Comparison of ENCODE assay signal across 10 cellular contexts in the genomic region with DNA sequence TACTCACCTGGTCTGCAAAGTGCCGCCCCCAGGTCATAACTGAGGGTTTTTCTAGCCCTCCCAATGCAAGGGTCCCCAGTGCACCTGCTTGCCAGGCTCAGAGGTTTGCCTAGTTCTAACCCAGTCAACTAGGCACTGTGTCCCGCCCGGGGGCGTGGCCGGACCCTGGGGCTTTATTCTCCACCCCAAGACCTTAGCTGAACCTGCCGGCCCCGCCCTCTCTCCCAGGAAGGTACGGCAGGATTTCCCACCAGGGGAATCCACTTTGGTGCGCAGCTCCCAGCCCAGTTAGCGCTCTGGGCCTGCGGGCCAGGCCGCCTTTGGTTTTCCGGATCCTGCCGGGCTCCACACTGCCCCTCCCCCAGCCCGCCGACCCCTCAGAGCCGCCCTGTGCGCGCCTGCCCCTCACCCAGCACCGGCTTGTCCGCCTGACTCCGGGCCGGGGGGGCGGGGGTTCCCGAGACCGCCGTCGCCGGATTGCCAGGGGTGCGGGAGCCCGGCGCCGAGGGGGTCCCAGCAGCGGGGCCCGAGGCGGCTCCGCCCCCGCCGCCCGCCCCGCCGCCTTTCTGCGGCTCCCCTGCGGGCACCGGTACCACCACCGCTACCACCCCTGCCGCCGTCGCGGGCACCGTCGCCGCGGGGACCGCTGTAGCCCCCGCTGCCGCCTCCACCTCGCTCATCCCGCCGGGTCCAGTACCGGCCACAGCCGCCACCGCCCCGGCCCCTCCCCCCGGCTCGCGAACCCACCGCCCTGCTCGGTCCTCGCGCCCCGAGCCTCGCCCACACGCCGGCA. TPM values are rescaled to one million over a fixed set of nuclear protein-coding genes. Genes with fewer than 3 reads are reported as not detected.
A peak's percentile ranks its signal among the peaks of the same experiment; 100 is the strongest.
DNase-seq lines count a peak whose midpoint lies in the region; ATAC-seq, FAIRE-seq and TF ChIP-seq lines count a peak whose summit lies in the region.
"Had no signal": no experiment of that assay in that cellular context is flagged by ENCODE, and none has a peak within 500 bp of the region (broad histone marks: within the 10 kb centered on the region; RNA-seq: fewer than 3 reads in every experiment).

No MANE protein-coding gene starts in this region.

- H2AFZ ChIP-seq in mammary epithelial cell (ENCODE audit: low read depth, low read length) = peak overlapping the region; percentile 76

- H3K4me1 ChIP-seq in A549 (peaks cover 22% of the 10 kb centered on the region; the same call in 2 of the 3 replicates), mammary epithelial cell (ENCODE audit: insufficient read depth, low read length) (peaks cover 5% of the 10 kb centered on the region), mesodermal cell (ENCODE audit: control insufficient read depth, insufficient read depth, low read length, poor library complexity, severe bottlenecking) (no peaks in the 10 kb centered on the region), uterus (peaks cover 0 to 27% of the 10 kb centered on the region in 2 donors)

- TF ChIP-seq EP300 in A549 (IDR thresholded peaks at IDR 0.05) = no peak

- FAIRE-seq in A549 (lab: Jason Lieb, UNC) = no peak

- H3K4me3 ChIP-seq in A549 (peak overlapping the region; percentile 48), mammary epithelial cell (replicated peaks in 1 of 3; ENCODE audit: insufficient read depth in 1 of 3, low read depth in 2 of 3, low read length in 3 of 3) (no peak overlapping the region), mesodermal cell (ENCODE audit: extremely low read depth, insufficient read depth, low read length, poor library complexity, severe bottlenecking) (peak overlapping the region; percentile 33), uterus (peak overlapping the region in 1 of 2 donors; percentile 19)
- H3K4me3 ChIP-seq: lung had no signal

- in situ Hi-C loops in mammary epithelial cell (cut with MboI; ENCODE audit: low sequenced_read_pairs in 2 of 2) = no loop called here
- in situ Hi-C loops in G401 (cut with HindIII; ENCODE audit: low sequenced_read_pairs) = no loop called here

- peak overlapping the region; percentile 100 for H3K4me2 ChIP-seq in A549
- peak overlapping the region; percentile 87 for H3K4me2 ChIP-seq in mammary epithelial cell (ENCODE audit: insufficient read depth, low read depth, low read length)

- H4K20me1 ChIP-seq in mammary epithelial cell (ENCODE audit: insufficient read depth, low read length) = no peaks in the 10 kb centered on the region

- intact Hi-C loops in mammary epithelial cell (cut with micrococcal nuclease) (no loop called here), uterus (cut with DNase I; ENCODE audit: low total_unique reads) (loop anchor here (10.0 kb wide), 1 partner anchor 239 kb away; no protein-coding TSS in a partner anchor)

- H3K36me3 ChIP-seq in mammary epithelial cell (ENCODE audit: insufficient read depth, low read length) (no peaks in the 10 kb centered on the region), mesodermal cell (ENCODE audit: control insufficient read depth, insufficient read depth, low read length) (no peaks in the 10 kb centered on the region), uterus (no peaks in the 10 kb centered on the region)

- POLR2A ChIA-PET in A549 (lab: Yijun Ruan, JAX) = interaction anchor here (1.9 kb wide), 1 partner anchor 13 kb away, joined by 5 read pairs; a partner anchor contains a TSS

- 78% methylated on average over 14 of the region's 75 CpGs for WGBS in A549 (ENCODE audit: missing lambda C conversion rate)
- 21% methylated on average over 7 of the region's 75 CpGs for WGBS in mammary epithelial cell (ENCODE audit: low coverage, missing lambda C conversion rate)
- WGBS in mesodermal cell (ENCODE audit: insufficient coverage in 2 of 2), 2 experiments = 3 to 4% methylated on average over 41 to 61 of the region's 75 CpGs

- no peaks in the 10 kb centered on the region for H3K79me2 ChIP-seq in mammary epithelial cell (ENCODE audit: insufficient read depth, low read length)

- H3K9me3 ChIP-seq in A549 (no peaks in the 10 kb centered on the region), mammary epithelial cell (replicated peaks; ENCODE audit: insufficient read depth, low read length) (no peaks in the 10 kb centered on the region), mesodermal cell (ENCODE audit: control insufficient read depth, low read length) (no peaks in the 10 kb centered on the region), uterus (no peaks in the 10 kb centered on the region)

- no peak for TF ChIP-seq POLR2A in A549 (IDR thresholded peaks at IDR 0.05; ENCODE audit: low read length)
- no peak for TF ChIP-seq POLR2A in uterus (IDR thresholded peaks at IDR 0.05)

- CTCF ChIA-PET in A549 (lab: Yijun Ruan, JAX) (interaction anchor here (1.5 to 6.3 kb wide), 4 partner anchors 9 to 249 kb away, joined by 4 to 97 read pairs (median 4); a partner anchor contains a TSS), mammary epithelial cell (lab: Charles Lee; ENCODE audit: low non-redundant PET) (no interaction called here)

- H3K27me3 ChIP-seq in mammary epithelial cell (ENCODE audit: insufficient read depth, low read length) = no peaks in the 10 kb centered on the region
- peaks cover 0 to 6% of the 10 kb centered on the region in 2 donors for H3K27me3 ChIP-seq in uterus

- dilution Hi-C loops in mammary epithelial cell (cut with HindIII; ENCODE audit: low sequenced_read_pairs) = no loop called here

- TF ChIP-seq CTCF in A549 (IDR thresholded peaks at IDR 0.05) (no peak), mammary epithelial cell (conservative IDR thresholded peaks at IDR 0.05 in 1 of 2, IDR thresholded peaks at IDR 0.05 in 1 of 2; ENCODE audit: extremely low read depth in 1 of 2, insufficient read depth in 1 of 2, low read depth in 1 of 2, low read length in 2 of 2) (no peak), uterus (IDR thresholded peaks at IDR 0.05) (no peak)

- DNase-seq in A549 (ENCODE audit: low read depth in 1 of 2, low spot score in 1 of 2) = no peak
- DNase-seq in HPDE6-E6E7 (ENCODE audit: extremely low spot score) = peak; percentile 56
- no peak for DNase-seq in mammary epithelial cell
- no peak for DNase-seq in NOMO-1 treated with DMSO at 0.1 percent for 48 hours (lab: John Stamatoyannopoulos, UW; ENCODE audit: unreplicated experiment)
- DNase-seq in HCEC 1CT = no peak
- no peak for DNase-seq in uterus
- no peak for DNase-seq in G401 (ENCODE audit: low spot score)

- ATAC-seq in A549 = no peak

- H3K27ac ChIP-seq in A549 (peak overlapping the region in 1 of 2 experiments; percentile 80; a peak in 4 of 6 replicates), mammary epithelial cell (ENCODE audit: insufficient read depth, low read depth, low read length) (no peak overlapping the region), mesodermal cell (ENCODE audit: low read depth, low read length, severe bottlenecking) (no peak overlapping the region), uterus (no peak overlapping the region)

- BruUV-seq in mammary epithelial cell (replicated peaks; lab: Mats Ljungman, UMichigan) = no TSS peak

- TF ChIP-seq RAD21 in A549 (conservative IDR thresholded peaks at IDR 0.05 in 1 of 2, IDR thresholded peaks at IDR 0.05 in 1 of 2) = no peak

- no peak overlapping the region for H3K9ac ChIP-seq in mammary epithelial cell (ENCODE audit: insufficient read depth, low read length)

RNA-seq across cellular contexts. Expression of a gene that starts 0.4 kb away (rescaled TPM):
- polyA plus RNA-seq in A549 (2011; rRNA removed) (0.61 and 0.98 TPM in 2 replicates), A549 (2017; fragmentation: RNase III; extraction: RNeasy Plus Mini Kit Qiagen cat#74134 plus additional on column Dnase treatment) (0.22 to 0.57 TPM (median 0.36 TPM) in 3 replicates), mammary epithelial cell (0.10 TPM)
- polyA plus RNA-seq in A549 (2012; cell fraction: cytosol; rRNA removed) = 0.65 and 0.70 TPM in 2 replicates
- polyA plus RNA-seq in A549 (2012; cell fraction: nucleus; rRNA removed) = 1.6 and 2.0 TPM in 2 replicates
- 0.74 and 1.1 TPM in 2 replicates for polyA minus RNA-seq in A549 (2011; rRNA and poly(A)+ RNA removed)
- total RNA-seq in mammary epithelial cell (under 1 TPM; 0.17 to 0.42 TPM), uterus (1 to 10 TPM in 2 of 4 donors, not detected in 2; 2.4 to 4.4 TPM)
- not detected for polyA minus RNA-seq in mammary epithelial cell
- polyA plus RNA-seq in mesodermal cell (2013, experiment 1 of 2) = 2.2 TPM
- polyA plus RNA-seq in mesodermal cell (2013, experiment 2 of 2) = 2.4 TPM
- total RNA-seq in G401 (2014; rRNA removed; shearing (Covaris generic)) = 20.5 and 20.9 TPM in 2 replicates
- total RNA-seq: GM12878 had no signal
- polyA plus RNA-seq: GM12878 had no signal

RNA-seq across cellular contexts. Expression of a gene that starts 12.5 kb away (rescaled TPM):
- 0.16 TPM in 2 replicates for polyA plus RNA-seq in A549 (2011; rRNA removed)
- 0.12 and 0.21 TPM in 2 replicates for polyA plus RNA-seq in A549 (2012; cell fraction: cytosol; rRNA removed)
- polyA plus RNA-seq in A549 (2012; cell fraction: nucleus; rRNA removed) = 0.38 and 0.55 TPM in 2 replicates
- polyA plus RNA-seq in A549 (2017; fragmentation: RNase III; extraction: RNeasy Plus Mini Kit Qiagen cat#74134 plus additional on column Dnase treatment) = 0.17 to 0.18 TPM (median 0.17 TPM) in 3 replicates
- polyA minus RNA-seq in A549 (2011; rRNA and poly(A)+ RNA removed) = 0.29 and 0.33 TPM in 2 replicates
- under 1 TPM in 1 of 2 donors, not detected in 1; 0.12 TPM for total RNA-seq in mammary epithelial cell
- 0.02 TPM for polyA plus RNA-seq in mammary epithelial cell
- 1.9 TPM for polyA minus RNA-seq in mammary epithelial cell
- polyA plus RNA-seq in mesodermal cell (2013, experiment 1 of 2) = 2.2 TPM
- polyA plus RNA-seq in mesodermal cell (2013, experiment 2 of 2) = 1.6 TPM
- total RNA-seq in uterus = 10 to 100 TPM in 2 of 4 donors, 1 to 10 TPM in 2; 1.8 to 25.9 (median 12.6) TPM
- total RNA-seq in G401 (2014; rRNA removed; shearing (Covaris generic)) = 2.3 and 2.7 TPM in 2 replicates

RNA-seq across cellular contexts. Expression of a gene that starts 13.4 kb away (rescaled TPM):
- 945 and 969 TPM in 2 replicates for polyA plus RNA-seq in A549 (2011; rRNA removed)
- 1,634 and 1,871 TPM in 2 replicates for polyA plus RNA-seq in A549 (2012; cell fraction: cytosol; rRNA removed)
- polyA plus RNA-seq in A549 (2012; cell fraction: nucleus; rRNA removed) = 1,244 and 1,505 TPM in 2 replicates
- polyA plus RNA-seq in A549 (2017; fragmentation: RNase III; extraction: RNeasy Plus Mini Kit Qiagen cat#74134 plus additional on column Dnase treatment) = 1,779 to 2,042 TPM (median 1,918 TPM) in 3 replicates
- polyA minus RNA-seq in A549 (2011; rRNA and poly(A)+ RNA removed) = 1,320 and 1,330 TPM in 2 replicates
- 1,000 to 10,000 TPM in 1 of 2 donors, 100 to 1,000 TPM in 1; 597 to 1,021 TPM for total RNA-seq in mammary epithelial cell
- polyA plus RNA-seq in mammary epithelial cell = 1,130 TPM
- polyA minus RNA-seq in mammary epithelial cell = 1,457 TPM
- 680 TPM for polyA plus RNA-seq in mesodermal cell (2013, experiment 1 of 2)
- 593 TPM for polyA plus RNA-seq in mesodermal cell (2013, experiment 2 of 2)
- 100 to 1,000 TPM in 3 of 4 donors, 10 to 100 TPM in 1; 75.3 to 219 (median 198) TPM for total RNA-seq in uterus
- 1,140 and 1,147 TPM in 2 replicates for total RNA-seq in G401 (2014; rRNA removed; shearing (Covaris generic))

RNA-seq across cellular contexts. Expression of a gene that starts 21.1 kb away (rescaled TPM):
- polyA plus RNA-seq in A549 (2011; rRNA removed) = 48.5 and 61.7 TPM in 2 replicates
- 148 and 175 TPM in 2 replicates for polyA plus RNA-seq in A549 (2012; cell fraction: cytosol; rRNA removed)
- 219 and 250 TPM in 2 replicates for polyA plus RNA-seq in A549 (2012; cell fraction: nucleus; rRNA removed)
- polyA plus RNA-seq in A549 (2017; fragmentation: RNase III; extraction: RNeasy Plus Mini Kit Qiagen cat#74134 plus additional on column Dnase treatment) = 147 to 171 TPM (median 158 TPM) in 3 replicates
- polyA minus RNA-seq in A549 (2011; rRNA and poly(A)+ RNA removed) = 83.2 and 83.3 TPM in 2 replicates
- 10 to 100 TPM; 29.7 to 40.5 TPM for total RNA-seq in mammary epithelial cell
- 62.1 TPM for polyA plus RNA-seq in mammary epithelial cell
- polyA minus RNA-seq in mammary epithelial cell = 69.4 TPM
- polyA plus RNA-seq in mesodermal cell (2013, experiment 1 of 2) = 42.5 TPM
- polyA plus RNA-seq in mesodermal cell (2013, experiment 2 of 2) = 44.6 TPM
- 10 to 100 TPM; 34.0 to 68.3 (median 43.9) TPM for total RNA-seq in uterus
- 109 and 113 TPM in 2 replicates for total RNA-seq in G401 (2014; rRNA removed; shearing (Covaris generic))

RNA-seq across cellular contexts. Expression of a gene that starts 31.7 kb away (rescaled TPM):
- polyA plus RNA-seq in A549 (2011; rRNA removed) (4.2 and 4.6 TPM in 2 replicates), A549 (2017; fragmentation: RNase III; extraction: RNeasy Plus Mini Kit Qiagen cat#74134 plus additional on column Dnase treatment) (0.59 to 0.97 TPM (median 0.59 TPM) in 3 replicates), mammary epithelial cell (10.4 TPM)
- polyA plus RNA-seq in A549 (2012; cell fraction: cytosol; rRNA removed) = 2.0 and 2.6 TPM in 2 replicates
- polyA plus RNA-seq in A549 (2012; cell fraction: nucleus; rRNA removed) = 2.9 and 3.1 TPM in 2 replicates
- 1.2 and 2.4 TPM in 2 replicates for polyA minus RNA-seq in A549 (2011; rRNA and poly(A)+ RNA removed)
- total RNA-seq in mammary epithelial cell (10 to 100 TPM in 1 of 2 donors, 1 to 10 TPM in 1; 5.0 to 57.8 TPM), uterus (10 to 100 TPM in 1 of 4 donors, under 1 TPM in 3; 0.29 to 24.4 (median 0.68) TPM)
- polyA minus RNA-seq in mammary epithelial cell = 3.2 TPM
- 11.1 TPM for polyA plus RNA-seq in mesodermal cell (2013, experiment 1 of 2)
- polyA plus RNA-seq in mesodermal cell (2013, experiment 2 of 2) = 7.1 TPM
- 0.17 and 3.5 TPM in 2 replicates for total RNA-seq in G401 (2014; rRNA removed; shearing (Covaris generic))

Comparison
In these comparisons a context has a peak if more than half of its experiments do, and no peak if none do; other contexts are left out.
1. H3K4me3 ChIP-seq: peak in A549 (single experiment) and mesodermal cell (single experiment); none in mammary epithelial cell (0 of 3).